20 cellular contexts compared by ENCODE assay signal in genomic region chr9:93052791-93053540, GRCh38. TPM values are rescaled to one million over a fixed set of nuclear protein-coding genes. Genes with fewer than 3 reads are reported as not detected.
A peak's percentile ranks its signal among the peaks of the same experiment; 100 is the strongest.
DNase-seq lines count a peak whose midpoint lies in the region; ATAC-seq, FAIRE-seq and TF ChIP-seq lines count a peak whose summit lies in the region.
"Had no signal": no experiment of that assay in that cellular context is flagged by ENCODE, and none has a peak within 500 bp of the region (broad histone marks: within the 10 kb centered on the region; RNA-seq: fewer than 3 reads in every experiment).

No MANE protein-coding gene starts in this region.

- TF ChIP-seq EP300 in HepG2 (IDR thresholded peaks at IDR 0.05; ENCODE audit: low read depth in 2 of 2, low read length in 2 of 2): no peak
- TF ChIP-seq EP300 in HepG2 (CRISPR knock-in tag; IDR thresholded peaks at IDR 0.05; ENCODE audit: borderline replicate concordance): no peak

- H3K4me3 ChIP-seq in HepG2 (replicated peaks in 1 of 3; ENCODE audit: insufficient read depth in 1 of 3, low read depth in 2 of 3, low read length in 3 of 3) (no peak overlapping the region; a peak in 1 of 6 replicates), esophagus squamous epithelium (no peak overlapping the region)

- in situ Hi-C loops in HepG2 (cut with HindIII; ENCODE audit: extremely low pct_ligation_motif_present, low pct_unique_long_range_greater_than_20kb): no loop called here

- H3K27ac ChIP-seq in HepG2 (ENCODE audit: extremely low read length, insufficient read depth, low read length) (no peak overlapping the region), esophagus squamous epithelium (peak overlapping the region in 2 of 4 donors; percentile 68 to 79)
- H3K27ac ChIP-seq: epithelial cell of prostate had no signal

- no peak for FAIRE-seq in HepG2 (lab: Jason Lieb, UNC)
- FAIRE-seq: RCC 7860 had no signal

- POLR2A ChIA-PET in HepG2 (lab: Yijun Ruan, JAX): no interaction called here

- WGBS in HepG2 (ENCODE audit: low lambda C conversion rate): 19% methylated on average over 7 of the region's 15 CpGs
- 74 to 90% methylated on average over 7 to 9 of the region's 15 CpGs for WGBS in esophagus squamous epithelium, 2 donors

- peaks cover 3% of the 10 kb centered on the region for H3K27me3 Mint-ChIP-seq in type B pancreatic cell

- H3K27me3 ChIP-seq in HepG2 (ENCODE audit: control insufficient read depth in 1 of 2, insufficient read depth in 2 of 2, low read length in 2 of 2) (peaks cover 10 to 39% of the 10 kb centered on the region in 2 experiments; a peak in 3 of 5 replicates), esophagus squamous epithelium (no peaks in the 10 kb centered on the region)

- 0 out of 2 replicates have a peak overlapping the region, but pooled peaks have one; percentile 10 for H3K4me2 ChIP-seq in HepG2 (ENCODE audit: low read depth, low read length)

- TF ChIP-seq RAD21 in HepG2 (CRISPR knock-in tag; IDR thresholded peaks at IDR 0.05): no peak

- no peaks in the 10 kb centered on the region for H4K20me1 ChIP-seq in HepG2 (ENCODE audit: insufficient read depth, low read length)

- H3K27ac Mint-ChIP-seq in type B pancreatic cell: no peak overlapping the region

- H3K4me1 ChIP-seq in HepG2 (ENCODE audit: insufficient read depth, low read length): peaks cover 64% of the 10 kb centered on the region
- H3K4me1 ChIP-seq in esophagus squamous epithelium: peaks cover 0 to 14% (median 5%) of the 10 kb centered on the region in 3 donors

- no peaks in the 10 kb centered on the region for H3K9me3 ChIP-seq in HepG2 (ENCODE audit: low read length)
- no peaks in the 10 kb centered on the region for H3K9me3 ChIP-seq in esophagus squamous epithelium

- H3K79me2 ChIP-seq in HepG2 (ENCODE audit: insufficient read depth, low read length): no peaks in the 10 kb centered on the region

- H3K9ac ChIP-seq in HepG2 (ENCODE audit: insufficient read depth, low read depth, low read length): no peak overlapping the region

- TF ChIP-seq POLR2A in HepG2 (IDR thresholded peaks at IDR 0.05; ENCODE audit: insufficient read depth in 1 of 2, low read depth in 2 of 2, low read length in 2 of 2) (no peak), esophagus squamous epithelium (IDR thresholded peaks at IDR 0.05) (no peak)

- intact Hi-C loops in HepG2 (cut with micrococcal nuclease; ENCODE audit: unreplicated experiment): no loop called here
- intact Hi-C loops in esophagus squamous epithelium (cut with DNase I): no loop called here

- no peak for TF ChIP-seq CTCF in HepG2 (CRISPR knock-in tag; IDR thresholded peaks at IDR 0.05)
- peak; percentile 27 for TF ChIP-seq CTCF in type B pancreatic cell (conservative IDR thresholded peaks at IDR 0.05)
- TF ChIP-seq CTCF in esophagus squamous epithelium (IDR thresholded peaks at IDR 0.05): no peak

- H3K36me3 Mint-ChIP-seq in type B pancreatic cell: no peaks in the 10 kb centered on the region

- H3K4me1 Mint-ChIP-seq in type B pancreatic cell (ENCODE audit: unreplicated experiment): peaks cover 7% of the 10 kb centered on the region

- ATAC-seq in HepG2: no peak
- no peak for ATAC-seq in HG03108 (IDR thresholded peaks at IDR 0.05; ENCODE audit: unreplicated experiment)
- ATAC-seq in GM21381 (IDR thresholded peaks at IDR 0.05; ENCODE audit: unreplicated experiment): no peak

- no peak overlapping the region for H3K4me3 Mint-ChIP-seq in type B pancreatic cell

- DNase-seq in NCI-H82 (lab: John Stamatoyannopoulos, UW) (peak; percentile 25), NCI-H82 treated with DMSO at 0.1 percent for 48 hours (lab: John Stamatoyannopoulos, UW; ENCODE audit: unreplicated experiment) (no peak), NCI-H69 (lab: John Stamatoyannopoulos, UW) (peak; percentile 30), HepG2 (ENCODE audit: low spot score) (no peak), type B pancreatic cell (ENCODE audit: extremely low spot score, unreplicated experiment) (no peak), esophagus squamous epithelium (lab: John Stamatoyannopoulos, UW) (no peak)
- DNase-seq: activated CD4-positive, CD25-positive, alpha-beta regulatory T cell treated with anti-CD3 and anti-CD28 coated beads, Interleukin-2, amount 50 U/mL, for 72 hours; COR-L47; glutamatergic neuron; GOT3; kidney glomerular epithelial cell; NCI-H1436; NCI-H526; retina; trophoblast cell had no signal

- no TSS peak for BruUV-seq in HepG2 (replicated peaks; lab: Mats Ljungman, UMichigan)

- no peak overlapping the region for H2AFZ ChIP-seq in HepG2 (ENCODE audit: low read length)

- no peaks in the 10 kb centered on the region for H3K36me3 ChIP-seq in HepG2 (replicated peaks in 1 of 2; ENCODE audit: control insufficient read depth in 1 of 2, insufficient read depth in 2 of 2, low read length in 2 of 2)
- no peaks in the 10 kb centered on the region for H3K36me3 ChIP-seq in esophagus squamous epithelium

- CTCF ChIA-PET in HepG2 (lab: Yijun Ruan, JAX; ENCODE audit: low intra/inter-chr PET ratio, low total read pairs): no interaction called here

- H3K9me3 Mint-ChIP-seq in type B pancreatic cell: no peaks in the 10 kb centered on the region

TF ChIP-seq in HepG2, 621 proteins besides CTCF, POLR2A, EP300 and RAD21 (continues in another document):
- TF ChIP-seq ZNF784 (CRISPR knock-in tag; IDR thresholded peaks at IDR 0.05; ENCODE audit: borderline replicate concordance): no peak

RNA-seq across cellular contexts. Expression of gene SUSD3, which starts 5.5 kb away (rescaled TPM):
- total RNA-seq in HepG2 (2016; rRNA removed; fragmentation: Illumina TruSeq; extraction: Trizol) (6.0 and 7.0 TPM in 2 replicates), type B pancreatic cell (ENCODE audit: low replicate concordance) (1.5 and 3.8 TPM in 2 replicates), esophagus squamous epithelium (1 to 10 TPM in 3 of 4 donors, under 1 TPM in 1; 0.22 to 5.8 (median 2.7) TPM)
- 10.2 and 12.4 TPM in 2 replicates for total RNA-seq in HepG2 (2016; cell fraction: cytosol; rRNA removed; fragmentation: Illumina TruSeq; extraction: Trizol; ENCODE audit: low read depth)
- 6.3 and 8.8 TPM in 2 replicates for total RNA-seq in HepG2 (2016; cell fraction: insoluble cytoplasmic fraction; rRNA removed; fragmentation: Illumina TruSeq; extraction: Trizol)
- total RNA-seq in HepG2 (2016; cell fraction: membrane; rRNA removed; fragmentation: Illumina TruSeq; extraction: Trizol): 10.0 and 14.6 TPM in 2 replicates
- 4.9 and 5.2 TPM in 2 replicates for total RNA-seq in HepG2 (2016; cell fraction: nucleus; rRNA removed; fragmentation: Illumina TruSeq; extraction: Trizol)
- 9.1 and 11.7 TPM in 2 replicates for polyA plus RNA-seq in HepG2 (2011; rRNA removed)
- polyA plus RNA-seq in HepG2 (2011; cell fraction: cytosol; rRNA removed): 6.2 and 9.7 TPM in 2 replicates
- polyA plus RNA-seq in HepG2 (2011; cell fraction: nucleus; rRNA removed): 4.6 and 5.9 TPM in 2 replicates
- polyA plus RNA-seq in HepG2 (2012): 4.2 and 5.4 TPM in 2 replicates
- polyA plus RNA-seq in HepG2 (2016; cell fraction: cytosol; fragmentation: Illumina TruSeq; extraction: Trizol; ENCODE audit: low read depth): 12.5 and 16.5 TPM in 2 replicates
- 5.3 and 7.1 TPM in 2 replicates for polyA plus RNA-seq in HepG2 (2016; cell fraction: insoluble cytoplasmic fraction; fragmentation: Illumina TruSeq; extraction: Trizol; ENCODE audit: low read depth)
- 12.6 and 14.6 TPM in 2 replicates for polyA plus RNA-seq in HepG2 (2016; cell fraction: membrane; fragmentation: Illumina TruSeq; extraction: Trizol; ENCODE audit: low read depth)
- 9.7 and 10.7 TPM in 2 replicates for polyA plus RNA-seq in HepG2 (2016; cell fraction: nucleus; fragmentation: Illumina TruSeq; extraction: Trizol; ENCODE audit: insufficient read depth, low read depth)
- 7.9 TPM in 1 of 2 replicates, not detected in the other for polyA minus RNA-seq in HepG2 (2011; rRNA and poly(A)+ RNA removed; ENCODE audit: low replicate concordance)
- 1.8 and 2.8 TPM in 2 replicates for polyA minus RNA-seq in HepG2 (2011; cell fraction: cytosol; rRNA and poly(A)+ RNA removed)
- polyA minus RNA-seq in HepG2 (2011; cell fraction: nucleus; rRNA and poly(A)+ RNA removed): 0.90 and 0.99 TPM in 2 replicates
- total RNA-seq: A673 had no signal

RNA-seq across cellular contexts. Expression of gene CARD19, which starts 43.1 kb away (rescaled TPM):
- total RNA-seq in HepG2 (2016; rRNA removed; fragmentation: Illumina TruSeq; extraction: Trizol) (15.2 and 18.4 TPM in 2 replicates), type B pancreatic cell (ENCODE audit: low replicate concordance) (17.7 and 22.2 TPM in 2 replicates), esophagus squamous epithelium (10 to 100 TPM; 16.2 to 37.8 (median 29.0) TPM)
- 15.8 and 20.2 TPM in 2 replicates for total RNA-seq in HepG2 (2016; cell fraction: cytosol; rRNA removed; fragmentation: Illumina TruSeq; extraction: Trizol; ENCODE audit: low read depth)
- total RNA-seq in HepG2 (2016; cell fraction: insoluble cytoplasmic fraction; rRNA removed; fragmentation: Illumina TruSeq; extraction: Trizol): 18.6 and 20.5 TPM in 2 replicates
- 17.3 and 29.5 TPM in 2 replicates for total RNA-seq in HepG2 (2016; cell fraction: membrane; rRNA removed; fragmentation: Illumina TruSeq; extraction: Trizol)
- total RNA-seq in HepG2 (2016; cell fraction: nucleus; rRNA removed; fragmentation: Illumina TruSeq; extraction: Trizol): 8.3 and 12.2 TPM in 2 replicates
- polyA plus RNA-seq in HepG2 (2011; rRNA removed): 47.2 and 62.0 TPM in 2 replicates
- polyA plus RNA-seq in HepG2 (2011; cell fraction: cytosol; rRNA removed): 33.8 and 73.1 TPM in 2 replicates
- 101 and 106 TPM in 2 replicates for polyA plus RNA-seq in HepG2 (2011; cell fraction: nucleus; rRNA removed)
- 14.6 TPM in 2 replicates for polyA plus RNA-seq in HepG2 (2012)
- 16.0 and 27.0 TPM in 2 replicates for polyA plus RNA-seq in HepG2 (2016; cell fraction: cytosol; fragmentation: Illumina TruSeq; extraction: Trizol; ENCODE audit: low read depth)
- 14.7 and 18.5 TPM in 2 replicates for polyA plus RNA-seq in HepG2 (2016; cell fraction: insoluble cytoplasmic fraction; fragmentation: Illumina TruSeq; extraction: Trizol; ENCODE audit: low read depth)
- polyA plus RNA-seq in HepG2 (2016; cell fraction: membrane; fragmentation: Illumina TruSeq; extraction: Trizol; ENCODE audit: low read depth): 13.4 and 18.5 TPM in 2 replicates
- 25.1 and 25.9 TPM in 2 replicates for polyA plus RNA-seq in HepG2 (2016; cell fraction: nucleus; fragmentation: Illumina TruSeq; extraction: Trizol; ENCODE audit: insufficient read depth, low read depth)
- 11.5 and 28.1 TPM in 2 replicates for polyA minus RNA-seq in HepG2 (2011; rRNA and poly(A)+ RNA removed; ENCODE audit: low replicate concordance)
- polyA minus RNA-seq in HepG2 (2011; cell fraction: cytosol; rRNA and poly(A)+ RNA removed): 14.0 and 17.6 TPM in 2 replicates
- 11.3 and 12.8 TPM in 2 replicates for polyA minus RNA-seq in HepG2 (2011; cell fraction: nucleus; rRNA and poly(A)+ RNA removed)

Comparison
In these comparisons a context has a peak if more than half of its experiments do, and no peak if none do; other contexts are left out.
1. DNase-seq: peak in NCI-H82 (single experiment) and NCI-H69 (single experiment); none in NCI-H82 treated with DMSO at 0.1 percent for 48 hours (single experiment), HepG2 (single experiment), type B pancreatic cell (single experiment) and esophagus squamous epithelium (single experiment).